ENCODE assay signal across 2 cellular contexts in genomic region chr17:17510456-17511292, GRCh38.
TF ChIP-seq lines count a peak whose summit lies in the region.

No MANE protein-coding gene starts in this region.

TF ChIP-seq in HepG2, 621 proteins besides CTCF, POLR2A, EP300 and RAD21 (continues in another document):
- TF ChIP-seq ZNF143 (CRISPR knock-in tag; IDR thresholded peaks at IDR 0.05) (no peak), PLSCR1 (CRISPR knock-in tag; IDR thresholded peaks at IDR 0.05; ENCODE audit: borderline replicate concordance) (no peak), ATF1 (CRISPR knock-in tag; IDR thresholded peaks at IDR 0.05) (no peak), PREB (CRISPR knock-in tag; IDR thresholded peaks at IDR 0.05) (no peak), ZBTB44 (CRISPR knock-in tag; IDR thresholded peaks at IDR 0.05) (no peak), ZNF333 (CRISPR knock-in tag; IDR thresholded peaks at IDR 0.05; ENCODE audit: borderline replicate concordance) (no peak), ZNF816 (CRISPR knock-in tag; IDR thresholded peaks at IDR 0.05; ENCODE audit: borderline replicate concordance) (no peak), YEATS4 (CRISPR knock-in tag; IDR thresholded peaks at IDR 0.05; ENCODE audit: borderline replicate concordance) (no peak), ZNF792 (CRISPR knock-in tag; IDR thresholded peaks at IDR 0.05) (no peak), CERS6 (CRISPR knock-in tag; IDR thresholded peaks at IDR 0.05) (no peak), ZNF598 (CRISPR knock-in tag; IDR thresholded peaks at IDR 0.05; ENCODE audit: borderline replicate concordance) (no peak), CREM (IDR thresholded peaks at IDR 0.05) (no peak), CREM (CRISPR knock-in tag; IDR thresholded peaks at IDR 0.05) (no peak), ZNF124 (CRISPR knock-in tag; IDR thresholded peaks at IDR 0.05) (no peak), ARHGAP35 (CRISPR knock-in tag; IDR thresholded peaks at IDR 0.05; ENCODE audit: borderline replicate concordance) (no peak), DMAP1 (CRISPR knock-in tag; IDR thresholded peaks at IDR 0.05) (no peak)

TF ChIP-seq in SK-N-SH treated with all-trans-retinoic acid at 6 μM for 48 hours, 23 proteins besides CTCF, POLR2A, EP300 and RAD21:
- no peak for TF ChIP-seq ZNF8 (CRISPR knock-in tag; IDR thresholded peaks at IDR 0.05)
- TF ChIP-seq BACH2 (CRISPR knock-in tag; IDR thresholded peaks at IDR 0.05; ENCODE audit: borderline replicate concordance): no peak
- no peak for TF ChIP-seq ARNTL (CRISPR knock-in tag; IDR thresholded peaks at IDR 0.05; ENCODE audit: borderline replicate concordance, low read depth)
- TF ChIP-seq PPARA (CRISPR knock-in tag; IDR thresholded peaks at IDR 0.05; ENCODE audit: borderline replicate concordance): no peak
- no peak for TF ChIP-seq CREB5 (CRISPR knock-in tag; IDR thresholded peaks at IDR 0.05; ENCODE audit: low read depth)
